ENCODE assay signal across 12 cellular contexts in genomic region chr4:115515379-115516171, GRCh38.
DNase-seq lines count a peak whose midpoint lies in the region; ATAC-seq and TF ChIP-seq lines count a peak whose summit lies in the region.
"Had no signal": no experiment of that assay in that cellular context is flagged by ENCODE, and none has a peak within 500 bp of the region (broad histone marks: within the 10 kb centered on the region; RNA-seq: fewer than 3 reads in every experiment).

No MANE protein-coding gene starts in this region.

- H3K27ac ChIP-seq in foreskin keratinocyte (no peak overlapping the region), osteoblast (ENCODE audit: low read depth, low read length) (no peak overlapping the region)
- H3K27ac ChIP-seq: parathyroid adenoma had no signal

- no peaks in the 10 kb centered on the region for H4K20me1 ChIP-seq in osteoblast (ENCODE audit: insufficient read depth, low read length)

- H3K27me3 Mint-ChIP-seq in chondrocyte (ENCODE audit: low read depth) = no peaks in the 10 kb centered on the region
- H3K27me3 Mint-ChIP-seq: brain had no signal

- ATAC-seq in GM19043 (IDR thresholded peaks at IDR 0.05; ENCODE audit: low read depth, unreplicated experiment) = peak; percentile 97
- ATAC-seq in HG02759 (IDR thresholded peaks at IDR 0.05; ENCODE audit: unreplicated experiment) = peak; percentile 94
- ATAC-seq in HG03521 (IDR thresholded peaks at IDR 0.05; ENCODE audit: unreplicated experiment) = peak; percentile 94
- no peak for ATAC-seq in foreskin keratinocyte

- no peak overlapping the region for H3K4me3 Mint-ChIP-seq in chondrocyte (ENCODE audit: unreplicated experiment)
- H3K4me3 Mint-ChIP-seq: brain had no signal

- H3K27me3 ChIP-seq in GM06990 (replicated peaks; ENCODE audit: control insufficient read depth, insufficient read depth, low read length) (no peaks in the 10 kb centered on the region), foreskin keratinocyte (no peaks in the 10 kb centered on the region), osteoblast (ENCODE audit: insufficient read depth, low read length) (no peaks in the 10 kb centered on the region)

- DNase-seq in GM06990 (ENCODE audit: extremely low read depth, insufficient read length) (peak; percentile 7), chondrocyte (ENCODE audit: low spot score) (no peak), foreskin keratinocyte (no peak), osteoblast (ENCODE audit: insufficient read length, low spot score, missing footprints) (no peak)
- no peak for DNase-seq in stimulated activated CD8-positive, alpha-beta memory T cell treated with anti-CD3 and anti-CD28 coated beads, Interleukin-4, amount 100 ng/mL, for 48 hours
- DNase-seq: activated CD8-positive, alpha-beta memory T cell treated with anti-CD3 and anti-CD28 coated beads, Interleukin-2, amount 50 U/mL, for 48 hours; kidney had no signal

- H3K36me3 Mint-ChIP-seq in chondrocyte (ENCODE audit: low read depth) = peaks cover under 1% of the 10 kb centered on the region
- H3K36me3 Mint-ChIP-seq: brain had no signal

- H3K9me3 Mint-ChIP-seq in chondrocyte (ENCODE audit: low read depth) = peaks cover 9% of the 10 kb centered on the region

- H3K79me2 ChIP-seq in osteoblast (ENCODE audit: insufficient read depth, low read length) = no peaks in the 10 kb centered on the region
- H3K79me2 ChIP-seq: parathyroid adenoma had no signal

- no peaks in the 10 kb centered on the region for H3K36me3 ChIP-seq in GM06990 (ENCODE audit: control insufficient read depth, insufficient read depth, low read length)
- H3K36me3 ChIP-seq in osteoblast (ENCODE audit: insufficient read depth, low read length) = no peaks in the 10 kb centered on the region

- H3K27ac Mint-ChIP-seq in chondrocyte (ENCODE audit: unreplicated experiment) = no peak overlapping the region
- H3K27ac Mint-ChIP-seq: brain had no signal

- no peak overlapping the region for H2AFZ ChIP-seq in osteoblast (ENCODE audit: low read length)
- H2AFZ ChIP-seq: parathyroid adenoma had no signal

- H3K9me3 ChIP-seq in osteoblast (ENCODE audit: low read depth, low read length) = no peaks in the 10 kb centered on the region

- H3K4me1 ChIP-seq in foreskin keratinocyte (no peaks in the 10 kb centered on the region), osteoblast (ENCODE audit: insufficient read depth, low read length) (no peaks in the 10 kb centered on the region)
- H3K4me1 ChIP-seq: parathyroid adenoma had no signal

- H3K4me1 Mint-ChIP-seq in chondrocyte (ENCODE audit: low read depth) = no peaks in the 10 kb centered on the region
- H3K4me1 Mint-ChIP-seq: brain had no signal

- H3K4me3 ChIP-seq in GM06990 (replicated peaks; ENCODE audit: low read depth, low read length) (no peak overlapping the region), osteoblast (ENCODE audit: insufficient read depth, low read length) (no peak overlapping the region)

- TF ChIP-seq CTCF in GM06990 (IDR thresholded peaks at IDR 0.05; ENCODE audit: insufficient read depth, low read length, poor library complexity, severe bottlenecking) = no peak
- no peak for TF ChIP-seq CTCF in chondrocyte (IDR thresholded peaks at IDR 0.05)
- TF ChIP-seq CTCF in foreskin keratinocyte (conservative IDR thresholded peaks at IDR 0.05) = no peak
- TF ChIP-seq CTCF in osteoblast (IDR thresholded peaks at IDR 0.05; ENCODE audit: extremely low read depth, low read depth, low read length) = no peak

- no peak overlapping the region for H3K4me2 ChIP-seq in osteoblast (ENCODE audit: insufficient read depth, low read length)
